Comparison of ENCODE assay signal across 17 cellular contexts in genomic region chr14:72808564-72808963, GRCh38.
DNase-seq lines count a peak whose midpoint lies in the region; ATAC-seq, FAIRE-seq and TF ChIP-seq lines count a peak whose summit lies in the region.
"Had no signal": no experiment of that assay in that cellular context is flagged by ENCODE, and none has a peak within 500 bp of the region (broad histone marks: within the 10 kb centered on the region; RNA-seq: fewer than 3 reads in every experiment).

No MANE protein-coding gene starts in this region.

- H3K9me3 ChIP-seq in right cardiac atrium (ENCODE audit: control insufficient read depth, low read length) (no peaks in the 10 kb centered on the region), SK-N-MC (ENCODE audit: low read depth, low read length) (no peaks in the 10 kb centered on the region), H1 (ENCODE audit: insufficient read depth in 2 of 2, low read depth in 1 of 2, low read length in 1 of 2) (no peaks in the 10 kb centered on the region)
- H3K9me3 ChIP-seq: BE2C had no signal

- no peak overlapping the region for H3K4me3 ChIP-seq in right cardiac atrium (ENCODE audit: low read length)
- H3K4me3 ChIP-seq in SK-N-MC = peak overlapping the region; percentile 31; the same call in 1 of the 2 replicates
- no peak overlapping the region for H3K4me3 ChIP-seq in H1 (ENCODE audit: extremely low read depth in 1 of 4, insufficient read depth in 2 of 4, low read depth in 3 of 4, low read length in 4 of 4)
- H3K4me3 ChIP-seq: K562 had no signal

- H3K23me2 ChIP-seq in H1 (ENCODE audit: low read depth, low read length) = no peaks in the 10 kb centered on the region; the same call in 1 of the 2 replicates

- H3K4me2 ChIP-seq in H1 (ENCODE audit: insufficient read depth in 1 of 2, low read depth in 2 of 2, low read length in 2 of 2) = no peak overlapping the region

- no peak for TF ChIP-seq CTCF in H1 (IDR thresholded peaks at IDR 0.05; ENCODE audit: control extremely low read depth in 1 of 3, insufficient read depth in 1 of 3, low read depth in 1 of 3, low read length in 3 of 3)

- H3K4me1 ChIP-seq in right cardiac atrium (ENCODE audit: control insufficient read depth, insufficient read depth, low read length) = peaks cover 11% of the 10 kb centered on the region
- peaks cover 6 to 15% (median 9%) of the 10 kb centered on the region in 4 experiments for H3K4me1 ChIP-seq in H1 (replicated peaks in 1 of 4; ENCODE audit: control insufficient read depth in 3 of 4, insufficient read depth in 4 of 4, low read length in 3 of 4)

- 0 out of 2 replicates have a peak overlapping the region, but pooled peaks have one; percentile 16 for H2BK15ac ChIP-seq in H1 (ENCODE audit: low read length)

- H2AFZ ChIP-seq in H1 (ENCODE audit: low read length) = no peak overlapping the region

- H2BK20ac ChIP-seq in H1 (ENCODE audit: low read length) = no peak overlapping the region

- no peak overlapping the region for H2AK5ac ChIP-seq in H1 (ENCODE audit: low read depth, low read length)

- no peak overlapping the region for H4K8ac ChIP-seq in H1 (ENCODE audit: extremely low read depth, insufficient read depth, low read length)

- DNase-seq in right cardiac atrium (no peak), Right ventricle myocardium superior (no peak), SK-N-MC (ENCODE audit: low read depth, low spot score) (no peak), H1 (ENCODE audit: low read depth in 1 of 2, low spot score in 2 of 2) (no peak), iPS-NIHi7 (ENCODE audit: extremely low spot score) (no peak), glomerular visceral epithelial cell (ENCODE audit: extremely low spot score) (no peak)
- DNase-seq in activated CD4-positive, alpha-beta T cell treated with anti-CD3 and anti-CD28 coated beads, Interleukin-2, amount 50 U/mL, for 1 hour = no peak
- DNase-seq: BE2C; CD4-positive, alpha-beta memory T cell; HFFc6; NCI-H1436 treated with DMSO at 0.1 percent for 48 hours; NCI-H2081; NCI-H524; NK-92 treated with Interleukin-12 subunit alpha and Interleukin-12 subunit beta, amount 100 ng/mL, for 24 hours; OCI-M1; RPMI8226 had no signal

- H4K20me1 ChIP-seq in H1 (replicated peaks in 1 of 2; ENCODE audit: control insufficient read depth in 1 of 2, insufficient read depth in 2 of 2, low read length in 2 of 2) = no peaks in the 10 kb centered on the region

- intact Hi-C loops in right cardiac atrium (cut with DNase I) = loop anchor here in 1 of 4 donors (10.0 kb wide), 1 partner anchor 86 kb away; the partner anchor contains the start of gene DPF3
- intact Hi-C loops in Right ventricle myocardium superior (cut with DNase I) = no loop called here

- H3K23ac ChIP-seq in H1 (ENCODE audit: insufficient read length) = no peak overlapping the region

- TF ChIP-seq EP300 in H1 (IDR thresholded peaks at IDR 0.05; ENCODE audit: borderline replicate concordance in 1 of 2, low read depth in 2 of 2, low read length in 2 of 2) = no peak

- CTCF ChIA-PET in H1 (lab: Charles Lee; ENCODE audit: partially characterized antibody) = interaction anchor here (1.5 to 1.7 kb wide), 2 partner anchors 95 to 176 kb away, joined by 3 read pairs; no protein-coding TSS in a partner anchor

- H2BK12ac ChIP-seq in H1 (ENCODE audit: low read depth, low read length) = no peak overlapping the region

- H3K4ac ChIP-seq in H1 (replicated peaks; ENCODE audit: insufficient read length, low read depth, low read length) = no peak overlapping the region

- no peak overlapping the region for H2BK120ac ChIP-seq in H1 (replicated peaks; ENCODE audit: low read depth, low read length)

- H3K27me3 ChIP-seq in right cardiac atrium (ENCODE audit: control insufficient read depth, insufficient read depth) (no peaks in the 10 kb centered on the region), H1 (replicated peaks in 1 of 4; ENCODE audit: control insufficient read depth in 3 of 4, extremely low read depth in 1 of 4, insufficient read depth in 3 of 4, low read length in 3 of 4) (peaks cover 1 to 15% (median 11%) of the 10 kb centered on the region in 4 experiments; a peak in 5 of 7 replicates)
- H3K27me3 ChIP-seq: BE2C had no signal

- FAIRE-seq in H1 (lab: Jason Lieb, UNC) = no peak
- FAIRE-seq: K562 had no signal

- H3K36me3 ChIP-seq in SK-N-MC (ENCODE audit: insufficient read depth, low read length) (no peaks in the 10 kb centered on the region), H1 (ENCODE audit: control insufficient read depth in 2 of 4, insufficient read depth in 4 of 4, low read length in 3 of 4) (no peaks in the 10 kb centered on the region)
- H3K36me3 ChIP-seq: BE2C had no signal

- H3K14ac ChIP-seq in H1 (ENCODE audit: insufficient read length) = no peak overlapping the region

- H4K5ac ChIP-seq in H1 (ENCODE audit: insufficient read length, low read depth, low read length) = no peak overlapping the region

- H3K27ac ChIP-seq in right cardiac atrium (ENCODE audit: low read length) (peak overlapping the region; percentile 64), SK-N-MC (peak overlapping the region; percentile 76), H1 (ENCODE audit: low read depth, low read length) (no peak overlapping the region)

- H3K9ac ChIP-seq in SK-N-MC (ENCODE audit: insufficient read length) (no peak overlapping the region), H1 (replicated peaks in 1 of 4; ENCODE audit: extremely low read depth in 1 of 4, low read depth in 3 of 4, low read length in 3 of 4) (no peak overlapping the region)

- WGBS in right cardiac atrium = 71% methylated on average over 4 of the region's 4 CpGs
- WGBS in H1 (ENCODE audit: extremely low coverage in 1 of 2, insufficient coverage in 1 of 2, insufficient read length in 1 of 2, insufficient replicate concordance in 2 of 2, low coverage in 1 of 2, low lambda C conversion rate in 2 of 2, missing lambda C conversion rate in 1 of 2), 2 experiments = 89% methylated on average over 4 of the region's 4 CpGs; no CpG with 5 or more reads in 1 of the 2 experiments

- POLR2A ChIA-PET in H1 (lab: Charles Lee; ENCODE audit: partially characterized antibody) = no interaction called here

- ATAC-seq in right cardiac atrium (no peak), Right ventricle myocardium superior (ENCODE audit: poor library complexity) (no peak)
- ATAC-seq: K562 had no signal

- H4K91ac ChIP-seq in H1 (replicated peaks; ENCODE audit: insufficient read length, low read length) = no peak overlapping the region

- H3K79me2 ChIP-seq in H1 (ENCODE audit: control insufficient read depth in 1 of 2, insufficient read depth in 2 of 2, low read length in 2 of 2) = no peaks in the 10 kb centered on the region

- no peak for TF ChIP-seq POLR2A in H1 (IDR thresholded peaks at IDR 0.05; ENCODE audit: control extremely low read depth in 1 of 2, low read depth in 2 of 2, low read length in 2 of 2)

- no peaks in the 10 kb centered on the region for H3K79me1 ChIP-seq in H1 (ENCODE audit: low read depth, low read length)

- no peak overlapping the region for H2BK5ac ChIP-seq in H1 (ENCODE audit: low read depth, low read length)

- H3K18ac ChIP-seq in H1 (ENCODE audit: extremely low read depth, low read length) = no peak overlapping the region

- no peak for TF ChIP-seq RAD21 in H1 (IDR thresholded peaks at IDR 0.05 in 1 of 2, conservative IDR thresholded peaks at IDR 0.05 in 1 of 2; ENCODE audit: low read depth in 2 of 2, low read length in 2 of 2)

- H3K56ac ChIP-seq in H1 (replicated peaks; ENCODE audit: insufficient read length, low read depth, low read length) = no peak overlapping the region

TF ChIP-seq in H1, 55 proteins besides CTCF, POLR2A, EP300 and RAD21:
- TF ChIP-seq NRF1 (IDR thresholded peaks at IDR 0.05; ENCODE audit: low read depth, low read length) = no peak
